Comparison of ENCODE assay signal across 1 cellular context in the genomic region with DNA sequence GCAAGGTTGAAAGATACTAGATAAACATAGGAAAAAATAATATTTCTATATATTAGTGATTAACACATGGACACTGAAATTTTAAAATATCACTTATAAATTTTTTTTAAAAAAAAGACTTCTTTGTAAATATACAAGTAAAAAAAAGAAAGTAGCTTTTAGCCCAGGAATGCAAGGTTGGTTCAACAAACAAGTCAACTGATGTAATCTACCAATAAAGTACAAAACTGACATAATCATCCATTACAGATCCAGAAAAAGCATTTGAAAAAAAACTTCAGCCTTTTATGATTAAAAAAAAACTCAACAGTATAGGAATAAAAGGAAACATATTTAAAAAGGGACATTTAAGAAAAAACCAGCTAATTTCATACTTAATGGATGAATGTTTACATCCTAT.
TF ChIP-seq lines count a peak whose summit lies in the region.

No MANE protein-coding gene starts in this region.

TF ChIP-seq in GM23338, 12 proteins besides CTCF, POLR2A, EP300 and RAD21 (continued from another document):
- TF ChIP-seq, protein P1, sequence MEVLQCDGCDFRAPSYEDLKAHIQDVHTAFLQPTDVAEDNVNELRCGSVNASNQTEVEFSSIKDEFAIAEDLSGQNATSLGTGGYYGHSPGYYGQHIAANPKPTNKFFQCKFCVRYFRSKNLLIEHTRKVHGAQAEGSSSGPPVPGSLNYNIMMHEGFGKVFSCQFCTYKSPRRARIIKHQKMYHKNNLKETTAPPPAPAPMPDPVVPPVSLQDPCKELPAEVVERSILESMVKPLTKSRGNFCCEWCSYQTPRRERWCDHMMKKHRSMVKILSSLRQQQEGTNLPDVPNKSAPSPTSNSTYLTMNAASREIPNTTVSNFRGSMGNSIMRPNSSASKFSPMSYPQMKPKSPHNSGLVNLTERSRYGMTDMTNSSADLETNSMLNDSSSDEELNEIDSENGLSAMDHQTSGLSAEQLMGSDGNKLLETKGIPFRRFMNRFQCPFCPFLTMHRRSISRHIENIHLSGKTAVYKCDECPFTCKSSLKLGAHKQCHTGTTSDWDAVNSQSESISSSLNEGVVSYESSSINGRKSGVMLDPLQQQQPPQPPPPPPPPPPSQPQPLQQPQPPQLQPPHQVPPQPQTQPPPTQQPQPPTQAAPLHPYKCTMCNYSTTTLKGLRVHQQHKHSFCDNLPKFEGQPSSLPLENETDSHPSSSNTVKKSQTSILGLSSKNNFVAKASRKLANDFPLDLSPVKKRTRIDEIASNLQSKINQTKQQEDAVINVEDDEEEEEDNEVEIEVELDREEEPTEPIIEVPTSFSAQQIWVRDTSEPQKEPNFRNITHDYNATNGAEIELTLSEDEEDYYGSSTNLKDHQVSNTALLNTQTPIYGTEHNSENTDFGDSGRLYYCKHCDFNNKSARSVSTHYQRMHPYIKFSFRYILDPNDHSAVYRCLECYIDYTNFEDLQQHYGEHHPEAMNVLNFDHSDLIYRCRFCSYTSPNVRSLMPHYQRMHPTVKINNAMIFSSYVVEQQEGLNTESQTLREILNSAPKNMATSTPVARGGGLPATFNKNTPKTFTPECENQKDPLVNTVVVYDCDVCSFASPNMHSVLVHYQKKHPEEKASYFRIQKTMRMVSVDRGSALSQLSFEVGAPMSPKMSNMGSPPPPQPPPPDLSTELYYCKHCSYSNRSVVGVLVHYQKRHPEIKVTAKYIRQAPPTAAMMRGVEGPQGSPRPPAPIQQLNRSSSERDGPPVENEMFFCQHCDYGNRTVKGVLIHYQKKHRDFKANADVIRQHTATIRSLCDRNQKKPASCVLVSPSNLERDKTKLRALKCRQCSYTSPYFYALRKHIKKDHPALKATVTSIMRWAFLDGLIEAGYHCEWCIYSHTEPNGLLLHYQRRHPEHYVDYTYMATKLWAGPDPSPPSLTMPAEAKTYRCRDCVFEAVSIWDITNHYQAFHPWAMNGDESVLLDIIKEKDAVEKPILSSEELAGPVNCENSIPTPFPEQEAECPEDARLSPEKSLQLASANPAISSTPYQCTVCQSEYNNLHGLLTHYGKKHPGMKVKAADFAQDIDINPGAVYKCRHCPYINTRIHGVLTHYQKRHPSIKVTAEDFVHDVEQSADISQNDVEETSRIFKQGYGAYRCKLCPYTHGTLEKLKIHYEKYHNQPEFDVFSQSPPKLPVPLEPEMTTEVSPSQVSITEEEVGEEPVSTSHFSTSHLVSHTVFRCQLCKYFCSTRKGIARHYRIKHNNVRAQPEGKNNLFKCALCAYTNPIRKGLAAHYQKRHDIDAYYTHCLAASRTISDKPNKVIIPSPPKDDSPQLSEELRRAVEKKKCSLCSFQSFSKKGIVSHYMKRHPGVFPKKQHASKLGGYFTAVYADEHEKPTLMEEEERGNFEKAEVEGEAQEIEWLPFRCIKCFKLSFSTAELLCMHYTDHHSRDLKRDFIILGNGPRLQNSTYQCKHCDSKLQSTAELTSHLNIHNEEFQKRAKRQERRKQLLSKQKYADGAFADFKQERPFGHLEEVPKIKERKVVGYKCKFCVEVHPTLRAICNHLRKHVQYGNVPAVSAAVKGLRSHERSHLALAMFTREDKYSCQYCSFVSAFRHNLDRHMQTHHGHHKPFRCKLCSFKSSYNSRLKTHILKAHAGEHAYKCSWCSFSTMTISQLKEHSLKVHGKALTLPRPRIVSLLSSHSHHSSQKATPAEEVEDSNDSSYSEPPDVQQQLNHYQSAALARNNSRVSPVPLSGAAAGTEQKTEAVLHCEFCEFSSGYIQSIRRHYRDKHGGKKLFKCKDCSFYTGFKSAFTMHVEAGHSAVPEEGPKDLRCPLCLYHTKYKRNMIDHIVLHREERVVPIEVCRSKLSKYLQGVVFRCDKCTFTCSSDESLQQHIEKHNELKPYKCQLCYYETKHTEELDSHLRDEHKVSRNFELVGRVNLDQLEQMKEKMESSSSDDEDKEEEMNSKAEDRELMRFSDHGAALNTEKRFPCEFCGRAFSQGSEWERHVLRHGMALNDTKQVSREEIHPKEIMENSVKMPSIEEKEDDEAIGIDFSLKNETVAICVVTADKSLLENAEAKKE (CRISPR knock-in tag; IDR thresholded peaks at IDR 0.05): no peak
- no peak for TF ChIP-seq CREB1 (CRISPR knock-in tag; IDR thresholded peaks at IDR 0.05; ENCODE audit: low read depth)
- TF ChIP-seq ZNF331 (CRISPR knock-in tag; IDR thresholded peaks at IDR 0.05; ENCODE audit: low read depth): no peak
- TF ChIP-seq, protein P2, sequence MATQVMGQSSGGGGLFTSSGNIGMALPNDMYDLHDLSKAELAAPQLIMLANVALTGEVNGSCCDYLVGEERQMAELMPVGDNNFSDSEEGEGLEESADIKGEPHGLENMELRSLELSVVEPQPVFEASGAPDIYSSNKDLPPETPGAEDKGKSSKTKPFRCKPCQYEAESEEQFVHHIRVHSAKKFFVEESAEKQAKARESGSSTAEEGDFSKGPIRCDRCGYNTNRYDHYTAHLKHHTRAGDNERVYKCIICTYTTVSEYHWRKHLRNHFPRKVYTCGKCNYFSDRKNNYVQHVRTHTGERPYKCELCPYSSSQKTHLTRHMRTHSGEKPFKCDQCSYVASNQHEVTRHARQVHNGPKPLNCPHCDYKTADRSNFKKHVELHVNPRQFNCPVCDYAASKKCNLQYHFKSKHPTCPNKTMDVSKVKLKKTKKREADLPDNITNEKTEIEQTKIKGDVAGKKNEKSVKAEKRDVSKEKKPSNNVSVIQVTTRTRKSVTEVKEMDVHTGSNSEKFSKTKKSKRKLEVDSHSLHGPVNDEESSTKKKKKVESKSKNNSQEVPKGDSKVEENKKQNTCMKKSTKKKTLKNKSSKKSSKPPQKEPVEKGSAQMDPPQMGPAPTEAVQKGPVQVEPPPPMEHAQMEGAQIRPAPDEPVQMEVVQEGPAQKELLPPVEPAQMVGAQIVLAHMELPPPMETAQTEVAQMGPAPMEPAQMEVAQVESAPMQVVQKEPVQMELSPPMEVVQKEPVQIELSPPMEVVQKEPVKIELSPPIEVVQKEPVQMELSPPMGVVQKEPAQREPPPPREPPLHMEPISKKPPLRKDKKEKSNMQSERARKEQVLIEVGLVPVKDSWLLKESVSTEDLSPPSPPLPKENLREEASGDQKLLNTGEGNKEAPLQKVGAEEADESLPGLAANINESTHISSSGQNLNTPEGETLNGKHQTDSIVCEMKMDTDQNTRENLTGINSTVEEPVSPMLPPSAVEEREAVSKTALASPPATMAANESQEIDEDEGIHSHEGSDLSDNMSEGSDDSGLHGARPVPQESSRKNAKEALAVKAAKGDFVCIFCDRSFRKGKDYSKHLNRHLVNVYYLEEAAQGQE (IDR thresholded peaks at IDR 0.05; ENCODE audit: unreplicated experiment): no peak
- TF ChIP-seq POLR2AphosphoS5 (IDR thresholded peaks at IDR 0.05; ENCODE audit: low read depth): no peak
- TF ChIP-seq JUNB (IDR thresholded peaks at IDR 0.05; ENCODE audit: unreplicated experiment): no peak
- no peak for TF ChIP-seq STAT1 (IDR thresholded peaks at IDR 0.05; ENCODE audit: unreplicated experiment)
- TF ChIP-seq EZH2 (IDR thresholded peaks at IDR 0.05; ENCODE audit: low read depth, unreplicated experiment): no peak
- no peak for TF ChIP-seq ZNF114 (CRISPR knock-in tag; IDR thresholded peaks at IDR 0.05)
- TF ChIP-seq EZH2phosphoT487 (IDR thresholded peaks at IDR 0.05; ENCODE audit: unreplicated experiment): no peak
- TF ChIP-seq, protein P3, sequence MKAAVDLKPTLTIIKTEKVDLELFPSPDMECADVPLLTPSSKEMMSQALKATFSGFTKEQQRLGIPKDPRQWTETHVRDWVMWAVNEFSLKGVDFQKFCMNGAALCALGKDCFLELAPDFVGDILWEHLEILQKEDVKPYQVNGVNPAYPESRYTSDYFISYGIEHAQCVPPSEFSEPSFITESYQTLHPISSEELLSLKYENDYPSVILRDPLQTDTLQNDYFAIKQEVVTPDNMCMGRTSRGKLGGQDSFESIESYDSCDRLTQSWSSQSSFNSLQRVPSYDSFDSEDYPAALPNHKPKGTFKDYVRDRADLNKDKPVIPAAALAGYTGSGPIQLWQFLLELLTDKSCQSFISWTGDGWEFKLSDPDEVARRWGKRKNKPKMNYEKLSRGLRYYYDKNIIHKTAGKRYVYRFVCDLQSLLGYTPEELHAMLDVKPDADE (IDR thresholded peaks at IDR 0.05): no peak
